ENCODE assay signal across 1 cellular context in genomic region chr2:38665854-38666577, GRCh38.
TF ChIP-seq lines count a peak whose summit lies in the region.

Gene GALM, plus strand, starts transcription at chr2:38666114. Its CDS starts 48 bp downstream, at chr2:38666162.

TF ChIP-seq in HepG2, 621 proteins besides CTCF, POLR2A, EP300 and RAD21 (continued from another document and continues in another):
- peak; percentile 97 for TF ChIP-seq ZNF687 (CRISPR knock-in tag; IDR thresholded peaks at IDR 0.05)
- TF ChIP-seq DMAP1 (CRISPR knock-in tag; IDR thresholded peaks at IDR 0.05): peak; percentile 88; the same call in 1 of the 2 replicates
- TF ChIP-seq, protein P1, sequence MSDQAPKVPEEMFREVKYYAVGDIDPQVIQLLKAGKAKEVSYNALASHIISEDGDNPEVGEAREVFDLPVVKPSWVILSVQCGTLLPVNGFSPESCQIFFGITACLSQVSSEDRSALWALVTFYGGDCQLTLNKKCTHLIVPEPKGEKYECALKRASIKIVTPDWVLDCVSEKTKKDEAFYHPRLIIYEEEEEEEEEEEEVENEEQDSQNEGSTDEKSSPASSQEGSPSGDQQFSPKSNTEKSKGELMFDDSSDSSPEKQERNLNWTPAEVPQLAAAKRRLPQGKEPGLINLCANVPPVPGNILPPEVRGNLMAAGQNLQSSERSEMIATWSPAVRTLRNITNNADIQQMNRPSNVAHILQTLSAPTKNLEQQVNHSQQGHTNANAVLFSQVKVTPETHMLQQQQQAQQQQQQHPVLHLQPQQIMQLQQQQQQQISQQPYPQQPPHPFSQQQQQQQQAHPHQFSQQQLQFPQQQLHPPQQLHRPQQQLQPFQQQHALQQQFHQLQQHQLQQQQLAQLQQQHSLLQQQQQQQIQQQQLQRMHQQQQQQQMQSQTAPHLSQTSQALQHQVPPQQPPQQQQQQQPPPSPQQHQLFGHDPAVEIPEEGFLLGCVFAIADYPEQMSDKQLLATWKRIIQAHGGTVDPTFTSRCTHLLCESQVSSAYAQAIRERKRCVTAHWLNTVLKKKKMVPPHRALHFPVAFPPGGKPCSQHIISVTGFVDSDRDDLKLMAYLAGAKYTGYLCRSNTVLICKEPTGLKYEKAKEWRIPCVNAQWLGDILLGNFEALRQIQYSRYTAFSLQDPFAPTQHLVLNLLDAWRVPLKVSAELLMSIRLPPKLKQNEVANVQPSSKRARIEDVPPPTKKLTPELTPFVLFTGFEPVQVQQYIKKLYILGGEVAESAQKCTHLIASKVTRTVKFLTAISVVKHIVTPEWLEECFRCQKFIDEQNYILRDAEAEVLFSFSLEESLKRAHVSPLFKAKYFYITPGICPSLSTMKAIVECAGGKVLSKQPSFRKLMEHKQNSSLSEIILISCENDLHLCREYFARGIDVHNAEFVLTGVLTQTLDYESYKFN (CRISPR knock-in tag; conservative IDR thresholded peaks at IDR 0.05): peak; percentile 81
- no peak for TF ChIP-seq NBN (conservative IDR thresholded peaks at IDR 0.05)
- peak; percentile 89; the same call in 1 of the 2 replicates for TF ChIP-seq MTA1 (CRISPR knock-in tag; IDR thresholded peaks at IDR 0.05; ENCODE audit: borderline replicate concordance)
- TF ChIP-seq THAP11 (CRISPR knock-in tag; IDR thresholded peaks at IDR 0.05): peak; percentile 98
- no peak for TF ChIP-seq RBAK (CRISPR knock-in tag; IDR thresholded peaks at IDR 0.05)
- peak; percentile 39; the same call in 1 of the 2 replicates for TF ChIP-seq ZNF333 (CRISPR knock-in tag; IDR thresholded peaks at IDR 0.05; ENCODE audit: borderline replicate concordance)
- peak; percentile 37; the same call in 1 of the 2 replicates for TF ChIP-seq ATF3 (CRISPR knock-in tag; IDR thresholded peaks at IDR 0.05)
- no peak for TF ChIP-seq USF2 (IDR thresholded peaks at IDR 0.05; ENCODE audit: low read depth, low read length)
- TF ChIP-seq USF2 (CRISPR knock-in tag; IDR thresholded peaks at IDR 0.05; ENCODE audit: borderline replicate concordance): 0 out of 2 replicates have a peak, but pooled peaks have one; percentile 16
- TF ChIP-seq REPIN1 (CRISPR knock-in tag; IDR thresholded peaks at IDR 0.05; ENCODE audit: borderline replicate concordance, low read depth): peak; percentile 54
- TF ChIP-seq, protein P2, sequence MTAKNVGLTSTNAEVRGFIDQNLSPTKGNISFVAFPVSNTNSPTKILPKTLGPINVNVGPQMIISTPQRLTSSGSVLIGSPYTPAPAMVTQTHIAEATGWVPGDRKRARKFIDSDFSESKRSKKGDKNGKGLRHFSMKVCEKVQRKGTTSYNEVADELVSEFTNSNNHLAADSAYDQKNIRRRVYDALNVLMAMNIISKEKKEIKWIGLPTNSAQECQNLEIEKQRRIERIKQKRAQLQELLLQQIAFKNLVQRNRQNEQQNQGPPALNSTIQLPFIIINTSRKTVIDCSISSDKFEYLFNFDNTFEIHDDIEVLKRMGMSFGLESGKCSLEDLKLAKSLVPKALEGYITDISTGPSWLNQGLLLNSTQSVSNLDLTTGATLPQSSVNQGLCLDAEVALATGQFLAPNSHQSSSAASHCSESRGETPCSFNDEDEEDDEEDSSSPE (CRISPR knock-in tag; IDR thresholded peaks at IDR 0.05): peak; percentile 48
- 0 out of 2 replicates have a peak, but pooled peaks have one; percentile 41 for TF ChIP-seq ZNF224 (CRISPR knock-in tag; IDR thresholded peaks at IDR 0.05)
- TF ChIP-seq ATM (IDR thresholded peaks at IDR 0.05; ENCODE audit: borderline replicate concordance): no peak
- TF ChIP-seq, protein P3, sequence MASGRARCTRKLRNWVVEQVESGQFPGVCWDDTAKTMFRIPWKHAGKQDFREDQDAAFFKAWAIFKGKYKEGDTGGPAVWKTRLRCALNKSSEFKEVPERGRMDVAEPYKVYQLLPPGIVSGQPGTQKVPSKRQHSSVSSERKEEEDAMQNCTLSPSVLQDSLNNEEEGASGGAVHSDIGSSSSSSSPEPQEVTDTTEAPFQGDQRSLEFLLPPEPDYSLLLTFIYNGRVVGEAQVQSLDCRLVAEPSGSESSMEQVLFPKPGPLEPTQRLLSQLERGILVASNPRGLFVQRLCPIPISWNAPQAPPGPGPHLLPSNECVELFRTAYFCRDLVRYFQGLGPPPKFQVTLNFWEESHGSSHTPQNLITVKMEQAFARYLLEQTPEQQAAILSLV (CRISPR knock-in tag; IDR thresholded peaks at IDR 0.05; ENCODE audit: borderline replicate concordance): no peak
- peak; percentile 91 for TF ChIP-seq ZBTB38 (CRISPR knock-in tag; IDR thresholded peaks at IDR 0.05)
- no peak for TF ChIP-seq TCF7 (IDR thresholded peaks at IDR 0.05; ENCODE audit: low read depth)
- TF ChIP-seq ZNF609 (CRISPR knock-in tag; IDR thresholded peaks at IDR 0.05; ENCODE audit: borderline replicate concordance): peak; percentile 31
- TF ChIP-seq ZNF501 (CRISPR knock-in tag; IDR thresholded peaks at IDR 0.05): peak; percentile 98
- 0 out of 2 replicates have a peak, but pooled peaks have one; percentile 65 for TF ChIP-seq NFIC (IDR thresholded peaks at IDR 0.05; ENCODE audit: low read length)
- TF ChIP-seq ZNF3 (CRISPR knock-in tag; IDR thresholded peaks at IDR 0.05): no peak
- TF ChIP-seq, protein P4, sequence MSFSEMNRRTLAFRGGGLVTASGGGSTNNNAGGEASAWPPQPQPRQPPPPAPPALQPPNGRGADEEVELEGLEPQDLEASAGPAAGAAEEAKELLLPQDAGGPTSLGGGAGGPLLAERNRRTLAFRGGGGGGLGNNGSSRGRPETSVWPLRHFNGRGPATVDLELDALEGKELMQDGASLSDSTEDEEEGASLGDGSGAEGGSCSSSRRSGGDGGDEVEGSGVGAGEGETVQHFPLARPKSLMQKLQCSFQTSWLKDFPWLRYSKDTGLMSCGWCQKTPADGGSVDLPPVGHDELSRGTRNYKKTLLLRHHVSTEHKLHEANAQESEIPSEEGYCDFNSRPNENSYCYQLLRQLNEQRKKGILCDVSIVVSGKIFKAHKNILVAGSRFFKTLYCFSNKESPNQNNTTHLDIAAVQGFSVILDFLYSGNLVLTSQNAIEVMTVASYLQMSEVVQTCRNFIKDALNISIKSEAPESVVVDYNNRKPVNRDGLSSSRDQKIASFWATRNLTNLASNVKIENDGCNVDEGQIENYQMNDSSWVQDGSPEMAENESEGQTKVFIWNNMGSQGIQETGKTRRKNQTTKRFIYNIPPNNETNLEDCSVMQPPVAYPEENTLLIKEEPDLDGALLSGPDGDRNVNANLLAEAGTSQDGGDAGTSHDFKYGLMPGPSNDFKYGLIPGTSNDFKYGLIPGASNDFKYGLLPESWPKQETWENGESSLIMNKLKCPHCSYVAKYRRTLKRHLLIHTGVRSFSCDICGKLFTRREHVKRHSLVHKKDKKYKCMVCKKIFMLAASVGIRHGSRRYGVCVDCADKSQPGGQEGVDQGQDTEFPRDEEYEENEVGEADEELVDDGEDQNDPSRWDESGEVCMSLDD (CRISPR knock-in tag; IDR thresholded peaks at IDR 0.05; ENCODE audit: borderline replicate concordance): no peak
- TF ChIP-seq ZBTB25 (CRISPR knock-in tag; IDR thresholded peaks at IDR 0.05): 0 out of 2 replicates have a peak, but pooled peaks have one; percentile 69
- no peak for TF ChIP-seq SNRNP70 (IDR thresholded peaks at IDR 0.05; ENCODE audit: low read depth, low read length)
- peak; percentile 93 for TF ChIP-seq SAP130 (CRISPR knock-in tag; IDR thresholded peaks at IDR 0.05; ENCODE audit: low read depth)
- TF ChIP-seq E2F5 (CRISPR knock-in tag; conservative IDR thresholded peaks at IDR 0.05): 0 out of 2 replicates have a peak, but pooled peaks have one; percentile 23
- TF ChIP-seq, protein P5, sequence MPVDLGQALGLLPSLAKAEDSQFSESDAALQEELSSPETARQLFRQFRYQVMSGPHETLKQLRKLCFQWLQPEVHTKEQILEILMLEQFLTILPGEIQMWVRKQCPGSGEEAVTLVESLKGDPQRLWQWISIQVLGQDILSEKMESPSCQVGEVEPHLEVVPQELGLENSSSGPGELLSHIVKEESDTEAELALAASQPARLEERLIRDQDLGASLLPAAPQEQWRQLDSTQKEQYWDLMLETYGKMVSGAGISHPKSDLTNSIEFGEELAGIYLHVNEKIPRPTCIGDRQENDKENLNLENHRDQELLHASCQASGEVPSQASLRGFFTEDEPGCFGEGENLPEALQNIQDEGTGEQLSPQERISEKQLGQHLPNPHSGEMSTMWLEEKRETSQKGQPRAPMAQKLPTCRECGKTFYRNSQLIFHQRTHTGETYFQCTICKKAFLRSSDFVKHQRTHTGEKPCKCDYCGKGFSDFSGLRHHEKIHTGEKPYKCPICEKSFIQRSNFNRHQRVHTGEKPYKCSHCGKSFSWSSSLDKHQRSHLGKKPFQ (CRISPR knock-in tag; IDR thresholded peaks at IDR 0.05; ENCODE audit: insufficient replicate concordance): no peak
